ENCODE assay signal across 26 cellular contexts in genomic region chrX:28717864-28718263, GRCh38.
"Had no signal": no experiment of that assay in that cellular context is flagged by ENCODE, and none has a peak within 500 bp of the region (broad histone marks: within the 10 kb centered on the region; RNA-seq: fewer than 3 reads in every experiment).

No MANE protein-coding gene starts in this region.

- H3K36me3 ChIP-seq: neutrophil, pancreas, right lobe of liver, sigmoid colon, stomach, thoracic aorta, thyroid gland, tibial nerve, upper lobe of left lung, vagina had no signal

- H3K4me3 ChIP-seq: pancreas, psoas muscle, right lobe of liver, sigmoid colon, stomach, thoracic aorta, thyroid gland, tibial nerve, upper lobe of left lung, vagina had no signal

- H3K4me1 ChIP-seq: pancreas, psoas muscle, right lobe of liver, sigmoid colon, stomach, thyroid gland, tibial nerve, upper lobe of left lung, vagina had no signal

- FAIRE-seq: small intestine, urothelium cell line had no signal

- H3K9me3 ChIP-seq: neutrophil, pancreas, psoas muscle, right lobe of liver, sigmoid colon, thoracic aorta, thyroid gland, tibial nerve, upper lobe of left lung, vagina had no signal

- ATAC-seq: naive thymus-derived CD8-positive, alpha-beta T cell; natural killer cell treated with Interleukin-12 subunit alpha and Interleukin-12 subunit beta and Interleukin-15 and Interleukin-18, amount 100 ng/mL, for 72 hours; pancreas; psoas muscle; right cardiac atrium; right lobe of liver; stimulated activated effector memory CD8-positive, alpha-beta T cell treated with anti-CD3 and anti-CD28 coated beads, Interleukin-12 subunit alpha, Interleukin-12 subunit beta, amount 100 ng/mL, for 72 hours; stimulated activated naive B cell treated with anti-CD40 and anti-IgM and Interleukin-4, amounts not matched to agents 10 μg/mL and 1 μg/mL and 100 μg/mL, for 72 hours had no signal

- H3K27ac ChIP-seq: neutrophil, pancreas, psoas muscle, right lobe of liver, sigmoid colon, stomach, thoracic aorta, thyroid gland, tibial nerve, upper lobe of left lung, vagina had no signal

- DNase-seq: naive thymus-derived CD8-positive, alpha-beta T cell; nephron progenitor cell; nucleus accumbens; pancreas; psoas muscle; right cardiac atrium; right lobe of liver; sigmoid colon; small intestine; stimulated activated CD4-positive, alpha-beta T cell treated with anti-CD3 and anti-CD28 coated beads, Interleukin-15, amount 100 ng/mL, for 24 hours; stimulated activated CD4-positive, alpha-beta T cell treated with anti-CD3 and anti-CD28 coated beads, Interleukin-2, amount 100 ng/mL, for 24 hours; stimulated activated CD4-positive, alpha-beta T cell treated with anti-CD3 and anti-CD28 coated beads, Interleukin-2, amount 100 ng/mL, for 48 hours; stimulated activated CD4-positive, alpha-beta T cell treated with anti-CD3 and anti-CD28 coated beads, Interleukin-4, amount 100 ng/mL, for 24 hours; stimulated activated naive B cell treated with anti-CD40 and anti-IgM and Interleukin-4, amounts not matched to agents 10 μg/mL and 1 μg/mL and 100 μg/mL, for 72 hours; stimulated activated naive CD4-positive, alpha-beta T cell treated with Interleukin-2 at 50 U/mL for 16 hours; stomach; thyroid gland; trophoblast cell; upper lobe of left lung had no signal

- H3K27me3 ChIP-seq: neutrophil, right lobe of liver, sigmoid colon, stomach, thyroid gland, tibial nerve, upper lobe of left lung, vagina had no signal
